In genomic region chr3:141288331-141288990, GRCh38 we compare ENCODE assay signal across 18 cellular contexts. TPM values are rescaled to one million over a fixed set of nuclear protein-coding genes. Genes with fewer than 3 reads are reported as not detected.
A peak's percentile ranks its signal among the peaks of the same experiment; 100 is the strongest.
DNase-seq lines count a peak whose midpoint lies in the region; ATAC-seq, FAIRE-seq and TF ChIP-seq lines count a peak whose summit lies in the region.
"Had no signal": no experiment of that assay in that cellular context is flagged by ENCODE, and none has a peak within 500 bp of the region (broad histone marks: within the 10 kb centered on the region; RNA-seq: fewer than 3 reads in every experiment).

No MANE protein-coding gene starts in this region.

- H3K4me2 ChIP-seq in K562 (ENCODE audit: insufficient read depth, low read length), result no peak overlapping the region

- in situ Hi-C loops in K562 (cut with MboI), result no loop called here
- in situ Hi-C loops in GM13976 (cut with MboI; ENCODE audit: low sequenced_read_pairs, unreplicated experiment), result no loop called here

- peaks cover 7% of the 10 kb centered on the region for H3K4me1 Mint-ChIP-seq in CD4-positive, alpha-beta T cell (ENCODE audit: low read depth)

- H3K4me1 ChIP-seq in K562 (replicated peaks in 1 of 2; ENCODE audit: control insufficient read depth in 2 of 2, insufficient read depth in 2 of 2, low read length in 2 of 2), result peaks cover 10 to 14% of the 10 kb centered on the region in 2 experiments; a peak in 4 of 5 replicates

- no TSS peak for BruUV-seq in K562 (replicated peaks; lab: Mats Ljungman, UMichigan)

- H3K4me3 Mint-ChIP-seq in CD4-positive, alpha-beta T cell, result no peak overlapping the region
- H3K4me3 Mint-ChIP-seq: B cell; CD4-positive, alpha-beta memory T cell had no signal

- DNase-seq in GM03348 (ENCODE audit: low spot score) (peak; percentile 17), NB4 (ENCODE audit: low read depth) (peak; percentile 42), K562 (ENCODE audit: extremely low read depth in 1 of 4, low spot score in 3 of 4) (no peak), renal cortical epithelial cell (ENCODE audit: low read depth) (peak; percentile 80), GM13976 (ENCODE audit: low spot score) (no peak)
- no peak for DNase-seq in stimulated activated naive CD4-positive, alpha-beta T cell treated with Interleukin-2 at 50 U/mL for 16 hours (lab: John Stamatoyannopoulos, UW)
- no peak for DNase-seq in CD4-positive, alpha-beta T cell
- DNase-seq: ACHN; Calu3; CD4-positive, alpha-beta memory T cell; DMS53; NCI-H1092; NCI-H146; NCI-H2081 treated with DMSO at 0.1 percent for 48 hours; NCI-H510A treated with DMSO at 0.1 percent for 48 hours; SHP77 treated with DMSO at 0.1 percent for 48 hours had no signal

- no peaks in the 10 kb centered on the region for H3K9me3 Mint-ChIP-seq in CD4-positive, alpha-beta T cell
- H3K9me3 Mint-ChIP-seq: CD4-positive, alpha-beta memory T cell had no signal

- H3K9ac ChIP-seq in K562 (ENCODE audit: insufficient read depth in 1 of 2, low read depth in 2 of 2, low read length in 2 of 2), result no peak overlapping the region

- no peaks in the 10 kb centered on the region for H3K9me3 ChIP-seq in K562 (replicated peaks; ENCODE audit: control insufficient read depth, insufficient read depth, low read depth, low read length)
- H3K9me3 ChIP-seq in CD4-positive, alpha-beta T cell (ENCODE audit: control insufficient read depth, low read length), result no peaks in the 10 kb centered on the region

- TF ChIP-seq POLR2A in NB4 (IDR thresholded peaks at IDR 0.05; ENCODE audit: extremely low read depth, insufficient read length) (no peak), K562 (conservative IDR thresholded peaks at IDR 0.05) (no peak)

- H4K20me1 ChIP-seq in K562 (replicated peaks; ENCODE audit: control insufficient read depth, insufficient read depth, low read length), result no peaks in the 10 kb centered on the region

- no peak overlapping the region for H3K27ac ChIP-seq in K562 (ENCODE audit: extremely low read depth, low read depth, low read length)
- no peak overlapping the region for H3K27ac ChIP-seq in CD4-positive, alpha-beta T cell (ENCODE audit: low read depth, low read length)

- POLR2A ChIA-PET in K562 (lab: Yijun Ruan, JAX), result interaction anchor here (0.6 kb wide), 1 partner anchor 30 kb away, joined by 3 read pairs; no protein-coding TSS in a partner anchor
- POLR2A ChIA-PET in CD4-positive, alpha-beta T cell (lab: Charles Lee), result no interaction called here

- no peaks in the 10 kb centered on the region for H3K27me3 ChIP-seq in K562 (ENCODE audit: control insufficient read depth in 2 of 2, insufficient read depth in 2 of 2, low read length in 2 of 2)
- H3K27me3 ChIP-seq in CD4-positive, alpha-beta T cell (ENCODE audit: control insufficient read depth, insufficient read depth, low read length), result no peaks in the 10 kb centered on the region

- H3K79me2 ChIP-seq in K562 (ENCODE audit: control insufficient read depth, insufficient read depth, low read length), result no peaks in the 10 kb centered on the region

- no peak for ATAC-seq in K562
- no peak for ATAC-seq in CD4-positive, alpha-beta T cell (ENCODE audit: poor library complexity)
- ATAC-seq: HCT116 had no signal

- H3K9me1 ChIP-seq in K562 (ENCODE audit: control insufficient read depth, insufficient read depth, low read length), result no peaks in the 10 kb centered on the region

- FAIRE-seq in K562 (lab: Jason Lieb, UNC), result no peak

- no peaks in the 10 kb centered on the region for H3K36me3 ChIP-seq in K562 (ENCODE audit: control insufficient read depth, insufficient read depth, low read length)

- peaks cover 85% of the 10 kb centered on the region for H3K36me3 Mint-ChIP-seq in CD4-positive, alpha-beta T cell (ENCODE audit: low read depth)

- TF ChIP-seq RAD21 in K562 (CRISPR knock-in tag; conservative IDR thresholded peaks at IDR 0.05 in 1 of 2, IDR thresholded peaks at IDR 0.05 in 1 of 2), result no peak

- H3K27me3 Mint-ChIP-seq in CD4-positive, alpha-beta T cell, result no peaks in the 10 kb centered on the region
- H3K27me3 Mint-ChIP-seq: B cell; CD4-positive, alpha-beta memory T cell had no signal

- H3K4me3 ChIP-seq in NB4 (ENCODE audit: low read depth, low read length) (no peak overlapping the region), K562 (no peak overlapping the region)

- 26% methylated on average over 7 of the region's 7 CpGs for whole genome bisulfite sequencing in K562 (ENCODE audit: insufficient coverage, low coverage, missing lambda C conversion rate)

- CTCF ChIA-PET in K562 (lab: Yijun Ruan, JAX; ENCODE audit: low intra/inter-chr PET ratio), result no interaction called here
- CTCF ChIA-PET in CD4-positive, alpha-beta T cell (lab: Charles Lee), result interaction anchor here (1.2 kb wide), 1 partner anchor 57 kb away, joined by 3 read pairs; the partner anchor contains the start of gene PXYLP1

- intact Hi-C loops in K562 (cut with micrococcal nuclease), result no loop called here
- intact Hi-C loops in CD4-positive, alpha-beta T cell (cut with DNase I, micrococcal nuclease), result no loop called here

- TF ChIP-seq EP300 in K562 (IDR thresholded peaks at IDR 0.05; ENCODE audit: low read length), result no peak

- no peak overlapping the region for H3K27ac Mint-ChIP-seq in CD4-positive, alpha-beta T cell
- H3K27ac Mint-ChIP-seq: B cell had no signal

- TF ChIP-seq CTCF in NB4 (IDR thresholded peaks at IDR 0.05; ENCODE audit: low read depth, low read length) (no peak), K562 (IDR thresholded peaks at IDR 0.05 in 2 of 3, conservative IDR thresholded peaks at IDR 0.05 in 1 of 3; ENCODE audit: insufficient read depth in 2 of 3, low read depth in 1 of 3, low read length in 3 of 3) (no peak), GM13976 (IDR thresholded peaks at IDR 0.05; ENCODE audit: borderline replicate concordance, control extremely low read depth, extremely low read depth, insufficient read depth, missing control alignments) (no peak)
- TF ChIP-seq CTCF in CD4-positive, alpha-beta T cell (IDR thresholded peaks at IDR 0.05), result no peak

- H2AFZ ChIP-seq in K562 (ENCODE audit: low read depth, low read length), result no peak overlapping the region

TF ChIP-seq in K562, 482 proteins besides CTCF, POLR2A, EP300 and RAD21 (continues in another document):
- TF ChIP-seq CEBPG (CRISPR knock-in tag; IDR thresholded peaks at IDR 0.05), result no peak
- TF ChIP-seq CEBPG (tag; conservative IDR thresholded peaks at IDR 0.05 in 1 of 2, IDR thresholded peaks at IDR 0.05 in 1 of 2), result 0 out of 4 replicates have a peak, but pooled peaks of 1 of the 2 experiments have one; percentile 15
- no peak for TF ChIP-seq ZFPM2 (CRISPR knock-in tag; IDR thresholded peaks at IDR 0.05)
- peak; percentile 26; the same call in 1 of the 2 replicates for TF ChIP-seq ZNF24 (IDR thresholded peaks at IDR 0.05)
- no peak for TF ChIP-seq ZNF655 (CRISPR knock-in tag; IDR thresholded peaks at IDR 0.05)
- peak; percentile 44; the same call in 1 of the 2 replicates for TF ChIP-seq CEBPB (tag; IDR thresholded peaks at IDR 0.05)
- TF ChIP-seq FOSL1 (tag; conservative IDR thresholded peaks at IDR 0.05), result no peak
- TF ChIP-seq CCNT2 (IDR thresholded peaks at IDR 0.05; ENCODE audit: borderline replicate concordance, extremely low read depth, insufficient read length, low read depth, low read length), result no peak
- no peak for TF ChIP-seq ZBTB5 (IDR thresholded peaks at IDR 0.05)

RNA-seq across cellular contexts. Expression of gene PXYLP1, which starts 56.8 kb away (rescaled TPM):
- total RNA-seq in K562 (2011; cell fraction: chromatin; rRNA removed; ENCODE audit: low replicate concordance), result 2.6 and 4.2 TPM in 2 replicates
- total RNA-seq in K562 (2011; cell fraction: nucleolus; rRNA removed), result 1.2 and 2.4 TPM in 2 replicates
- total RNA-seq in K562 (2011; cell fraction: nucleoplasm; rRNA removed), result 3.6 and 3.7 TPM in 2 replicates
- total RNA-seq in K562 (2014; rRNA removed), result 0.98 and 1.1 TPM in 2 replicates
- 1.5 and 1.6 TPM in 2 replicates for total RNA-seq in K562 (2014; rRNA removed; fragmentation: Illumina TruSeq; extraction: Trizol)
- total RNA-seq in K562 (2015; rRNA removed; fragmentation: Illumina TruSeq; extraction: Trizol), result 0.98 and 1.0 TPM in 2 replicates
- total RNA-seq in K562 (2021), result 1.3 and 1.7 TPM in 2 replicates
- polyA plus RNA-seq in K562 (2011; rRNA removed), result 1.6 and 2.7 TPM in 2 replicates
- 1.1 and 2.9 TPM in 2 replicates for polyA plus RNA-seq in K562 (2011; cell fraction: cytosol; rRNA removed)
- polyA plus RNA-seq in K562 (2011; cell fraction: nucleus; rRNA removed), result 2.8 and 5.7 TPM in 2 replicates
- 1.7 and 2.0 TPM in 2 replicates for polyA plus RNA-seq in K562 (2012)
- polyA plus RNA-seq in K562 (2014; fragmentation: Illumina TruSeq; extraction: Trizol), result 1.3 and 1.9 TPM in 2 replicates
- 1 to 10 TPM in 1 of 2 experiments, under 1 TPM in 1; 0.80 to 1.1 TPM for polyA plus RNA-seq in K562 (2014; fragmentation: Nextera tagmentation; extraction: Ambion mirVana)
- polyA plus RNA-seq in K562 (2014; rRNA removed), result 1.5 and 2.9 TPM in 2 replicates
- 1.3 and 5.2 TPM in 2 replicates for polyA minus RNA-seq in K562 (2011; rRNA and poly(A)+ RNA removed)
- 1.2 and 1.3 TPM in 2 replicates for polyA minus RNA-seq in K562 (2011; cell fraction: cytosol; rRNA and poly(A)+ RNA removed)
- polyA minus RNA-seq in K562 (2011; cell fraction: nucleus; rRNA and poly(A)+ RNA removed), result 2.0 and 2.3 TPM in 2 replicates
- total RNA-seq in renal cortical epithelial cell, result 20.1 and 20.3 TPM in 2 replicates
- 10 to 100 TPM; 21.2 to 22.6 TPM for total RNA-seq in CD4-positive, alpha-beta T cell

Comparison
In these comparisons a context has a peak if more than half of its experiments do, and no peak if none do; other contexts are left out.
1. DNase-seq: peak in GM03348 (single experiment), NB4 (single experiment) and renal cortical epithelial cell (single experiment); none in K562 (0 of 4), stimulated activated naive CD4-positive, alpha-beta T cell treated with Interleukin-2 at 50 U/mL for 16 hours (single experiment), GM13976 (single experiment) and CD4-positive, alpha-beta T cell (0 of 10).